In genomic region chr12:4257442-4257841, GRCh38 we compare ENCODE assay signal across 23 cellular contexts. TPM values are rescaled to one million over a fixed set of nuclear protein-coding genes. Genes with fewer than 3 reads are reported as not detected.
DNase-seq lines count a peak whose midpoint lies in the region; ATAC-seq lines count a peak whose summit lies in the region.
"Had no signal": no experiment of that assay in that cellular context is flagged by ENCODE, and none has a peak within 500 bp of the region (broad histone marks: within the 10 kb centered on the region; RNA-seq: fewer than 3 reads in every experiment).

No MANE protein-coding gene starts in this region.

- peaks cover 10% of the 10 kb centered on the region for H3K27me3 Mint-ChIP-seq in activated T-cell treated with anti-CD3 and anti-CD28 coated beads, Interleukin-2, amount 50 U/mL, for 72 hours (ENCODE audit: low read depth)
- peaks cover 4% of the 10 kb centered on the region for H3K27me3 Mint-ChIP-seq in activated T-helper 17 cell treated with anti-CD3 and anti-CD28 coated beads, Interleukin-2, amount 50 U/mL, for 72 hours

- H3K36me3 Mint-ChIP-seq in activated T-cell treated with anti-CD3 and anti-CD28 coated beads, Interleukin-2, amount 50 U/mL, for 72 hours (ENCODE audit: insufficient read depth in 2 of 2), result peaks cover 1 to 9% of the 10 kb centered on the region in 2 donors
- no peaks in the 10 kb centered on the region for H3K36me3 Mint-ChIP-seq in activated T-helper 17 cell treated with anti-CD3 and anti-CD28 coated beads, Interleukin-2, amount 50 U/mL, for 72 hours (ENCODE audit: low read depth)
- no peaks in the 10 kb centered on the region for H3K36me3 Mint-ChIP-seq in stimulated activated effector memory CD8-positive, alpha-beta T cell treated with anti-CD3 and anti-CD28 coated beads, Interleukin-12 subunit alpha, Interleukin-12 subunit beta, amount 100 ng/mL, for 72 hours
- H3K36me3 Mint-ChIP-seq: CD14-positive monocyte; CD4-positive, alpha-beta memory T cell; CD4-positive, CD25-positive, alpha-beta regulatory T cell; CD8-positive, alpha-beta memory T cell had no signal

- H3K27ac Mint-ChIP-seq in activated T-cell treated with anti-CD3 and anti-CD28 coated beads, Interleukin-2, amount 50 U/mL, for 72 hours, result no peak overlapping the region
- no peak overlapping the region for H3K27ac Mint-ChIP-seq in activated T-helper 17 cell treated with anti-CD3 and anti-CD28 coated beads, Interleukin-2, amount 50 U/mL, for 72 hours
- no peak overlapping the region for H3K27ac Mint-ChIP-seq in stimulated activated effector memory CD8-positive, alpha-beta T cell treated with anti-CD3 and anti-CD28 coated beads, Interleukin-12 subunit alpha, Interleukin-12 subunit beta, amount 100 ng/mL, for 72 hours
- H3K27ac Mint-ChIP-seq: CD14-positive monocyte; CD4-positive, alpha-beta memory T cell; CD4-positive, CD25-positive, alpha-beta regulatory T cell; CD8-positive, alpha-beta memory T cell had no signal

- no peak overlapping the region for H3K4me3 Mint-ChIP-seq in activated T-cell treated with anti-CD3 and anti-CD28 coated beads, Interleukin-2, amount 50 U/mL, for 72 hours
- no peak overlapping the region for H3K4me3 Mint-ChIP-seq in activated T-helper 17 cell treated with anti-CD3 and anti-CD28 coated beads, Interleukin-2, amount 50 U/mL, for 72 hours
- H3K4me3 Mint-ChIP-seq in stimulated activated effector memory CD8-positive, alpha-beta T cell treated with anti-CD3 and anti-CD28 coated beads, Interleukin-12 subunit alpha, Interleukin-12 subunit beta, amount 100 ng/mL, for 72 hours, result no peak overlapping the region
- H3K4me3 Mint-ChIP-seq: CD14-positive monocyte; CD4-positive, alpha-beta memory T cell; CD4-positive, CD25-positive, alpha-beta regulatory T cell; CD8-positive, alpha-beta memory T cell had no signal

- DNase-seq in activated T-cell treated with anti-CD3 and anti-CD28 coated beads, Interleukin-2, amount 50 U/mL, for 72 hours, result no peak
- DNase-seq in activated T-cell treated with anti-CD3 and anti-CD28 coated beads, Interleukin-2, amount 50 U/mL, for 48 hours, result no peak
- DNase-seq in stimulated activated effector memory CD8-positive, alpha-beta T cell treated with anti-CD3 and anti-CD28 coated beads, Interleukin-12 subunit alpha, Interleukin-12 subunit beta, amount 100 ng/mL, for 72 hours (ENCODE audit: low spot score in 2 of 2), result no peak
- DNase-seq in SKM-1 treated with dmso at 0.1 percent for 144 hours (lab: John Stamatoyannopoulos, UW; ENCODE audit: unreplicated experiment), result no peak
- DNase-seq: 8988T; ACHN; BE2C; C1 segment of cervical spinal cord; CD4-positive, alpha-beta memory T cell; CD4-positive, CD25-positive, alpha-beta regulatory T cell; CD8-positive, alpha-beta memory T cell; COR-L47; DMS 273 treated with DMSO at 0.1 percent for 48 hours; DMS153; DMS53; DMS79; DND-41; EL; GDM1 had no signal

- peak; percentile 20 to 66 for ATAC-seq in activated T-cell treated with anti-CD3 and anti-CD28 coated beads, Interleukin-2, amount 50 U/mL, for 72 hours (replicated peaks in 1 of 2)
- peak; percentile 62 for ATAC-seq in activated T-helper 17 cell treated with anti-CD3 and anti-CD28 coated beads, Interleukin-2, amount 50 U/mL, for 72 hours (replicated peaks)
- ATAC-seq in stimulated activated effector memory CD8-positive, alpha-beta T cell treated with anti-CD3 and anti-CD28 coated beads, Interleukin-12 subunit alpha, Interleukin-12 subunit beta, amount 100 ng/mL, for 72 hours, result peak; percentile 70
- ATAC-seq in GM18873 (IDR thresholded peaks at IDR 0.05; ENCODE audit: low FRiP score, unreplicated experiment), result no peak
- ATAC-seq: GM12878 had no signal

- peaks cover 22% of the 10 kb centered on the region for H3K4me1 Mint-ChIP-seq in activated T-cell treated with anti-CD3 and anti-CD28 coated beads, Interleukin-2, amount 50 U/mL, for 72 hours (ENCODE audit: low read depth)
- no peaks in the 10 kb centered on the region for H3K4me1 Mint-ChIP-seq in activated T-helper 17 cell treated with anti-CD3 and anti-CD28 coated beads, Interleukin-2, amount 50 U/mL, for 72 hours
- H3K4me1 Mint-ChIP-seq in stimulated activated effector memory CD8-positive, alpha-beta T cell treated with anti-CD3 and anti-CD28 coated beads, Interleukin-12 subunit alpha, Interleukin-12 subunit beta, amount 100 ng/mL, for 72 hours, result peaks cover 21% of the 10 kb centered on the region
- H3K4me1 Mint-ChIP-seq: CD4-positive, alpha-beta memory T cell; CD4-positive, CD25-positive, alpha-beta regulatory T cell; CD8-positive, alpha-beta memory T cell had no signal

- H3K9me3 Mint-ChIP-seq in activated T-cell treated with anti-CD3 and anti-CD28 coated beads, Interleukin-2, amount 50 U/mL, for 72 hours, result peaks cover 2 to 5% of the 10 kb centered on the region in 2 donors
- H3K9me3 Mint-ChIP-seq in activated T-helper 17 cell treated with anti-CD3 and anti-CD28 coated beads, Interleukin-2, amount 50 U/mL, for 72 hours, result peaks cover 5% of the 10 kb centered on the region
- no peaks in the 10 kb centered on the region for H3K9me3 Mint-ChIP-seq in stimulated activated effector memory CD8-positive, alpha-beta T cell treated with anti-CD3 and anti-CD28 coated beads, Interleukin-12 subunit alpha, Interleukin-12 subunit beta, amount 100 ng/mL, for 72 hours
- H3K9me3 Mint-ChIP-seq: CD8-positive, alpha-beta memory T cell had no signal

RNA-seq across cellular contexts. Expression of gene CCND2, which starts 16.1 kb away (rescaled TPM):
- 100 to 1,000 TPM; 445 to 502 TPM for total RNA-seq in activated T-cell treated with anti-CD3 and anti-CD28 coated beads, Interleukin-2, amount 50 U/mL, for 72 hours
- total RNA-seq in activated T-helper 17 cell treated with anti-CD3 and anti-CD28 coated beads, Interleukin-2, amount 50 U/mL, for 72 hours, result 100 to 1,000 TPM; 378 to 404 TPM
